In the genomic region with DNA sequence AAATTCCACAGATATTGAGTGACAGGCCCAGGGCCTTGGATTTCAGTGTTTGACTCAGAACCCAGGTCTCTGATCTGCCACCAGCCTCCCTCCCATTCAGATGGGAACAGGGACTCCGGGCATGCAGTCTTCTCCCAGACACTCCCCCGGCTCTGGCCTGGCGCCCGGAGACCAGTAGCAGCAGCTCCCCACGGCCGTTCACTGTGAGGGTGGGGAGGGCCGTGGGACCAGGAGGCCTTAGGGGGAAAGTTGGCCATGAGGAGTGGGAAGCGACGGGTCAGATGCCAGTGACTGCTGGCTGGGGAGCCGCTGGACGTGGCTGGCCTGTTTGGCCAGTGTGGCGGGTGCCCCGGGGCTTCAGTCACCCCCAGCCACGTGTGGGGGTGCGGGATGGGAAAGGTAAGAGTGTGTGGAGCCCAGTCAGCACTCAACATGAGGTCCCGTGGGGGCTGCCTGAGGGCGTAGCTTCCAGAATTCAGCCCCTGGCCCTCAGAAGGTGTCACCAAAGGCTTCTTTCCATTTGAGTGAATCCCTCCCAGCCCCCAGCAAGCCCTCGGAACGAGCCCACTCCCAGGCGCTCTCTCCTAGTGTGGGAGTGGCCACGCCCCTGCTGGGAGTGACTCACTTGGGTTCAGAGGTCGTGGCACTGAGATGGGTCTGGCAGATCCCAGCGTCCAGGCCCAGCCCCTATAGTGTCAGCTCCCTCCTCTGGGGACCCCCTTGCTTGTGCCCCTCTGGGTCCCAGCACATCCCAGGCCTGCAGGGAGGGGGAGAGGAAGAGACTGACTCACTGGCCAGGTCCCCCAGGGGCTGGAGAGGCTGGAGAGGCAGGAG, we compare ENCODE assay signal across 9 cellular contexts.
A peak's percentile ranks its signal among the peaks of the same experiment; 100 is the strongest.
DNase-seq lines count a peak whose midpoint lies in the region; ATAC-seq and TF ChIP-seq lines count a peak whose summit lies in the region.
"Had no signal": no experiment of that assay in that cellular context is flagged by ENCODE, and none has a peak within 500 bp of the region (broad histone marks: within the 10 kb centered on the region; RNA-seq: fewer than 3 reads in every experiment).

No MANE protein-coding gene starts in this region.

- 43 to 52% methylated on average over 16 to 23 of the region's 23 CpGs for WGBS in body of pancreas, 2 donors

- DNase-seq in GM06990 (ENCODE audit: extremely low read depth, insufficient read length) (no peak), RPMI7951 (ENCODE audit: low read depth) (peak; percentile 78), body of pancreas (peak in 3 of 4 donors; percentile 51 to 57 (median 51)), immature natural killer cell (no peak), NCI-H2171 (lab: John Stamatoyannopoulos, UW) (no peak), DMS114 treated with DMSO at 0.1 percent for 48 hours (lab: John Stamatoyannopoulos, UW; ENCODE audit: unreplicated experiment) (no peak)

- H3K4me1 ChIP-seq in body of pancreas (peaks cover 76% of the 10 kb centered on the region), skeletal muscle satellite cell (ENCODE audit: control insufficient read depth, insufficient read depth, low read length) (peaks cover 52% of the 10 kb centered on the region)

- peak overlapping the region; percentile 77 to 89 (median 86) for H3K27ac ChIP-seq in body of pancreas

- H3K4me3 Mint-ChIP-seq in immature natural killer cell: peak overlapping the region; percentile 89 to 97 (median 96)

- peaks cover 0 to under 1% (median 0%) of the 10 kb centered on the region in 6 donors for H3K9me3 Mint-ChIP-seq in immature natural killer cell

- H3K4me1 Mint-ChIP-seq in immature natural killer cell: peaks cover 88 to 89% of the 10 kb centered on the region in 2 donors

- TF ChIP-seq POLR2A in body of pancreas (IDR thresholded peaks at IDR 0.05): no peak

- H3K27ac Mint-ChIP-seq in immature natural killer cell: peak overlapping the region; percentile 93 to 99 (median 98)

- H3K36me3 Mint-ChIP-seq in immature natural killer cell: peaks cover 2 to 4% (median 4%) of the 10 kb centered on the region in 3 donors

- H3K27me3 ChIP-seq in GM06990 (replicated peaks; ENCODE audit: control insufficient read depth, insufficient read depth, low read length) (no peaks in the 10 kb centered on the region), body of pancreas (no peaks in the 10 kb centered on the region), skeletal muscle satellite cell (ENCODE audit: control insufficient read depth, insufficient read depth, low read length) (no peaks in the 10 kb centered on the region)
- H3K27me3 ChIP-seq: SJSA1 had no signal

- TF ChIP-seq CTCF in GM06990 (IDR thresholded peaks at IDR 0.05; ENCODE audit: insufficient read depth, low read length, poor library complexity, severe bottlenecking) (no peak), body of pancreas (IDR thresholded peaks at IDR 0.05) (no peak)

- H3K27me3 Mint-ChIP-seq in immature natural killer cell (ENCODE audit: low read depth in 3 of 3): peaks cover 13 to 24% (median 23%) of the 10 kb centered on the region in 3 donors

- H3K4me2 ChIP-seq in skeletal muscle satellite cell (ENCODE audit: low read length): peak overlapping the region; percentile 92

- H3K36me3 ChIP-seq in GM06990 (ENCODE audit: control insufficient read depth, insufficient read depth, low read length): no peaks in the 10 kb centered on the region
- no peaks in the 10 kb centered on the region for H3K36me3 ChIP-seq in body of pancreas (replicated peaks in 1 of 2; ENCODE audit: insufficient read depth in 1 of 2, low read depth in 2 of 2)
- H3K36me3 ChIP-seq in skeletal muscle satellite cell (ENCODE audit: insufficient read depth, low read length): peaks cover 15% of the 10 kb centered on the region

- H3K9me3 ChIP-seq in body of pancreas (no peaks in the 10 kb centered on the region), skeletal muscle satellite cell (replicated peaks; ENCODE audit: low read length) (no peaks in the 10 kb centered on the region)
- H3K9me3 ChIP-seq: SJSA1 had no signal

- peak; percentile 9 for ATAC-seq in body of pancreas
- ATAC-seq in GM21423 (IDR thresholded peaks at IDR 0.05; ENCODE audit: unreplicated experiment): no peak

- peak overlapping the region; percentile 72 for H3K9ac ChIP-seq in skeletal muscle satellite cell (ENCODE audit: low read depth, low read length)

- intact Hi-C loops in body of pancreas (cut with DNase I): no loop called here

- H3K4me3 ChIP-seq in GM06990 (replicated peaks; ENCODE audit: low read depth, low read length): peak overlapping the region; percentile 90
- no peak overlapping the region for H3K4me3 ChIP-seq in body of pancreas
- H3K4me3 ChIP-seq in skeletal muscle satellite cell (ENCODE audit: low read length): peak overlapping the region; percentile 62

Comparison
In these comparisons a context has a peak if more than half of its experiments do, and no peak if none do; other contexts are left out.
1. DNase-seq: peak in RPMI7951 (single experiment) and body of pancreas (3 of 4); none in GM06990 (single experiment), immature natural killer cell (0 of 3), NCI-H2171 (single experiment) and DMS114 treated with DMSO at 0.1 percent for 48 hours (single experiment).
2. H3K4me3 ChIP-seq: peak in GM06990 (single experiment) and skeletal muscle satellite cell (single experiment); none in body of pancreas (0 of 2).